In genomic region chr13:99658266-99658991, GRCh38 we compare ENCODE assay signal across 8 cellular contexts. TPM values are rescaled to one million over a fixed set of nuclear protein-coding genes. Genes with fewer than 3 reads are reported as not detected.
DNase-seq lines count a peak whose midpoint lies in the region; ATAC-seq, FAIRE-seq and TF ChIP-seq lines count a peak whose summit lies in the region.

No MANE protein-coding gene starts in this region.

- peak overlapping the region; percentile 20; the same call in 1 of the 2 replicates for H3K27ac ChIP-seq in C4-2B
- H3K27ac ChIP-seq in WERI-Rb-1: peak overlapping the region; percentile 67
- H3K27ac ChIP-seq in spleen: peak overlapping the region; percentile 55 to 83 (median 74)

- H3K9me3 ChIP-seq in WERI-Rb-1 (ENCODE audit: severe bottlenecking) (no peaks in the 10 kb centered on the region), spleen (no peaks in the 10 kb centered on the region)

- no peaks in the 10 kb centered on the region for H3K36me3 ChIP-seq in WERI-Rb-1
- H3K36me3 ChIP-seq in spleen: no peaks in the 10 kb centered on the region

- H3K27me3 ChIP-seq in WERI-Rb-1 (ENCODE audit: insufficient read depth, low read depth, severe bottlenecking) (no peaks in the 10 kb centered on the region), spleen (replicated peaks in 1 of 7) (peaks cover 0 to 14% (median 0%) of the 10 kb centered on the region in 7 donors)

- H3K4me1 ChIP-seq in spleen: peaks cover 5 to 45% (median 30%) of the 10 kb centered on the region in 6 donors

- peak; percentile 38 for DNase-seq in GM20000 (ENCODE audit: low spot score)
- peak; percentile 47 for DNase-seq in MV-4-11 (lab: John Stamatoyannopoulos, UW)
- peak; percentile 80 for DNase-seq in WERI-Rb-1
- DNase-seq in central memory CD4-positive, alpha-beta T cell: peak; percentile 58
- DNase-seq in spleen: peak; percentile 88

- intact Hi-C loops in spleen (cut with DNase I; ENCODE audit: low total_unique reads): loop anchor here (5.0 kb wide), 2 partner anchors 259 to 859 kb away; no protein-coding TSS in a partner anchor

- ATAC-seq in HG03520 (IDR thresholded peaks at IDR 0.05; ENCODE audit: unreplicated experiment): no peak

- TF ChIP-seq POLR2A in spleen (IDR thresholded peaks at IDR 0.05): no peak

- H3K4me3 ChIP-seq in WERI-Rb-1 (ENCODE audit: low read depth, low read length) (peak overlapping the region; percentile 73), spleen (peak overlapping the region; percentile 28 to 70 (median 45))

- 2 to 19% (median 3%) methylated on average over 22 to 26 of the region's 26 CpGs for WGBS in spleen, 5 donors

- peak; percentile 49 for FAIRE-seq in islet of Langerhans (lab: Jason Lieb, UNC)

- TF ChIP-seq CTCF in C4-2B (conservative IDR thresholded peaks at IDR 0.05): peak; percentile 75
- TF ChIP-seq CTCF in GM20000 (IDR thresholded peaks at IDR 0.05; ENCODE audit: extremely low read depth, missing control alignments): peak; percentile 20
- TF ChIP-seq CTCF in WERI-Rb-1 (IDR thresholded peaks at IDR 0.05; ENCODE audit: low read depth, low read length): peak; percentile 73
- TF ChIP-seq CTCF in spleen (IDR thresholded peaks at IDR 0.05 in 8 of 11, conservative IDR thresholded peaks at IDR 0.05 in 3 of 11): peak in 5 of 11 experiments; percentile 12 to 58 (median 30)

RNA-seq across cellular contexts. Expression of gene CLYBL, which starts 51.9 kb away (rescaled TPM):
- 10 to 100 TPM in 3 of 7 donors, 1 to 10 TPM in 4; 4.7 to 13.8 (median 8.9) TPM for total RNA-seq in spleen
- polyA plus RNA-seq in spleen: 10 to 100 TPM in 1 of 3 donors, 1 to 10 TPM in 2; 6.9 to 11.3 (median 9.5) TPM

Comparison
In these comparisons a context has a peak if more than half of its experiments do, and no peak if none do; other contexts are left out.
1. H3K27ac ChIP-seq: peak in every context shown above with its lines; median percentile 74 in spleen; 67 in WERI-Rb-1; 20 in C4-2B.
2. DNase-seq: peak in every context shown above with its lines; median percentile 88 in spleen; 80 in WERI-Rb-1; 58 in central memory CD4-positive, alpha-beta T cell; 47 in MV-4-11; 38 in GM20000.